Comparison of ENCODE assay signal across 19 cellular contexts in the genomic region with DNA sequence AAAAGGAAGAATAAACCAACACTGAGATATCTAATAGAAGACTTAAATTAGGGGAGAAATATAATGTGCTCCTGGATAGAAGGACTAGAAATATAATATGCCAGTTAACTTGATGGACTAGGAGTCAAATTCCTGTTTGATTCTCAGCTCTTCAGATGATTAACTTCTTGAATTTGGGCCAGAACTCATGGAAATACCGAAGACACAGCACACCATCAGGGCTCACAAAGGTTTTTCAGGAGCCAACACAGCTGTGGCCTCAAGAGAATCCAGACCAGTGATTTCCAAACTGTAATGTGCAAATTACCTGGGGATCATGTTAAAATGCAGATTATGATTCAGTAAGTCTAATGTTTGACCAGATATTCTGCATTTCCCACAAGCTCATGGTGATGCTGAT. TPM values are rescaled to one million over a fixed set of nuclear protein-coding genes. Genes with fewer than 3 reads are reported as not detected.
DNase-seq lines count a peak whose midpoint lies in the region; ATAC-seq lines count a peak whose summit lies in the region.
"Had no signal": no experiment of that assay in that cellular context is flagged by ENCODE, and none has a peak within 500 bp of the region (broad histone marks: within the 10 kb centered on the region; RNA-seq: fewer than 3 reads in every experiment).

No MANE protein-coding gene starts in this region.

- no peak overlapping the region for H3K4me2 ChIP-seq in GM23248 (ENCODE audit: unreplicated experiment)
- H3K4me2 ChIP-seq: BLaER1 treated with 17β-estradiol and CSF1 and Interleukin-3, amounts not matched to agents 10 nM and 100 nM had no signal

- no peaks in the 10 kb centered on the region for H3K9me2 ChIP-seq in GM23248 (ENCODE audit: insufficient read depth)

- in situ Hi-C loops in GM23248 (cut with MboI), result no loop called here

- DNase-seq in GM23248 (peak; percentile 20), LHCN-M2 (ENCODE audit: low read depth) (peak; percentile 3), amniotic epithelial cell (ENCODE audit: low read depth) (peak; percentile 63), renal cortical epithelial cell (ENCODE audit: low read depth) (peak; percentile 49), cerebellar cortex (ENCODE audit: low spot score) (no peak), caudate nucleus (lab: John Stamatoyannopoulos, UW) (no peak)
- DNase-seq: Calu3; CD8-positive, alpha-beta T cell; H9; NCI-H1105 treated with DMSO at 0.1 percent for 48 hours; NCI-H1694; NCI-H2081 treated with DMSO at 0.1 percent for 48 hours; NCI-H510A; NCI-H774; SHP77 had no signal

- H4K20me1 ChIP-seq in GM23248 (ENCODE audit: insufficient read depth), result no peaks in the 10 kb centered on the region
- H4K20me1 ChIP-seq: BLaER1 treated with 17β-estradiol and CSF1 and Interleukin-3, amounts not matched to agents 10 nM and 100 nM had no signal

- H3K36me3 ChIP-seq in GM23248 (ENCODE audit: low read depth), result no peaks in the 10 kb centered on the region
- H3K36me3 ChIP-seq: BLaER1 treated with 17β-estradiol and CSF1 and Interleukin-3, amounts not matched to agents 10 nM and 100 nM had no signal

- H3K9me3 ChIP-seq in GM23248 (ENCODE audit: low read depth), result no peaks in the 10 kb centered on the region
- H3K9me3 ChIP-seq: BLaER1 treated with 17β-estradiol and CSF1 and Interleukin-3, amounts not matched to agents 10 nM and 100 nM had no signal

- no peak for ATAC-seq in HG02678 (IDR thresholded peaks at IDR 0.05; ENCODE audit: unreplicated experiment)
- ATAC-seq: CD8-positive, alpha-beta T cell; K562 had no signal

- WGBS in GM23248 (ENCODE audit: low coverage in 1 of 2, low lambda C conversion rate in 2 of 2, missing lambda C conversion rate in 2 of 2), 2 experiments, result 55 to 58% methylated on average over 1 of the region's 1 CpG

- no peak overlapping the region for H3K4me3 ChIP-seq in GM23248
- H3K4me3 ChIP-seq: BLaER1 treated with 17β-estradiol and CSF1 and Interleukin-3, amounts not matched to agents 10 nM and 100 nM; K562; SK-N-MC had no signal

- no peak overlapping the region for H2AFZ ChIP-seq in GM23248

- H3K27ac ChIP-seq in GM23248 (no peak overlapping the region), caudate nucleus (ENCODE audit: low read depth, low read length) (no peak overlapping the region)
- H3K27ac ChIP-seq: BLaER1 treated with 17β-estradiol and CSF1 and Interleukin-3, amounts not matched to agents 10 nM and 100 nM; SK-N-MC had no signal

- H3F3A ChIP-seq in GM23248 (ENCODE audit: insufficient read depth), result no peaks in the 10 kb centered on the region

- H3K27me3 ChIP-seq in GM23248 (replicated peaks; ENCODE audit: insufficient read depth), result no peaks in the 10 kb centered on the region
- H3K27me3 ChIP-seq: BLaER1 treated with 17β-estradiol and CSF1 and Interleukin-3, amounts not matched to agents 10 nM and 100 nM had no signal

- no peaks in the 10 kb centered on the region for H3K4me1 ChIP-seq in GM23248 (ENCODE audit: insufficient read depth)
- H3K4me1 ChIP-seq: BLaER1 treated with 17β-estradiol and CSF1 and Interleukin-3, amounts not matched to agents 10 nM and 100 nM had no signal

- no peak overlapping the region for H3K9ac ChIP-seq in GM23248
- H3K9ac ChIP-seq: BLaER1 treated with 17β-estradiol and CSF1 and Interleukin-3, amounts not matched to agents 10 nM and 100 nM had no signal

- H3K79me2 ChIP-seq in GM23248 (ENCODE audit: insufficient read depth), result no peaks in the 10 kb centered on the region

RNA-seq across cellular contexts. Expression of gene LRRC1, which starts 33.8 kb away (rescaled TPM):
- 1.8 and 5.6 TPM in 2 replicates for total RNA-seq in GM23248 (2014; rRNA removed; shearing (Covaris generic))
- 2.4 and 3.6 TPM in 2 replicates for polyA plus RNA-seq in GM23248 (2016; fragmentation: Nextera tagmentation; extraction: Ambion mirVana)
- total RNA-seq in LHCN-M2 (2014; rRNA removed) (2.8 and 4.4 TPM in 2 replicates), renal cortical epithelial cell (15.1 and 17.0 TPM in 2 replicates)
- 1.7 TPM for polyA plus RNA-seq in LHCN-M2 (2012)
- total RNA-seq: K562 had no signal
- polyA plus RNA-seq: K562 had no signal

Comparison
In these comparisons a context has a peak if more than half of its experiments do, and no peak if none do; other contexts are left out.
1. DNase-seq: peak in GM23248 (single experiment), LHCN-M2 (single experiment), amniotic epithelial cell (single experiment) and renal cortical epithelial cell (single experiment); none in cerebellar cortex (single experiment) and caudate nucleus (0 of 61).